Comparison of ENCODE assay signal across 13 cellular contexts in genomic region chr10:24962998-24963397, GRCh38. TPM values are rescaled to one million over a fixed set of nuclear protein-coding genes. Genes with fewer than 3 reads are reported as not detected.
DNase-seq lines count a peak whose midpoint lies in the region; ATAC-seq and TF ChIP-seq lines count a peak whose summit lies in the region.
"Had no signal": no experiment of that assay in that cellular context is flagged by ENCODE, and none has a peak within 500 bp of the region (broad histone marks: within the 10 kb centered on the region; RNA-seq: fewer than 3 reads in every experiment).

No MANE protein-coding gene starts in this region.

- DNase-seq in Calu3: peak; percentile 39
- DNase-seq in mammary epithelial cell: peak; percentile 97
- DNase-seq in right lobe of liver: no peak
- DNase-seq in omental fat pad (ENCODE audit: low spot score): no peak
- no peak for DNase-seq in midbrain (lab: John Stamatoyannopoulos, UW)
- DNase-seq: Right ventricle myocardium superior; stimulated activated naive CD4-positive, alpha-beta T cell treated with Interleukin-2 at 50 U/mL for 16 hours had no signal

- peak overlapping the region; percentile 8 for H3K27ac ChIP-seq in HUES48 (ENCODE audit: low read depth, low read length)
- H3K27ac ChIP-seq in mammary epithelial cell (ENCODE audit: insufficient read depth, low read depth, low read length): peak overlapping the region; percentile 63
- peak overlapping the region; percentile 39 to 79 (median 48) for H3K27ac ChIP-seq in right lobe of liver
- H3K27ac ChIP-seq: ascending aorta; BLaER1 treated with 17β-estradiol and CSF1 and Interleukin-3, amounts not matched to agents 10 nM and 100 nM had no signal

- H3K4me3 ChIP-seq in HUES48 (ENCODE audit: low read depth, low read length) (no peak overlapping the region), mammary epithelial cell (replicated peaks in 1 of 3; ENCODE audit: insufficient read depth in 1 of 3, low read depth in 2 of 3, low read length in 3 of 3) (no peak overlapping the region), right lobe of liver (no peak overlapping the region)
- H3K4me3 ChIP-seq: ascending aorta; BLaER1 treated with 17β-estradiol and CSF1 and Interleukin-3, amounts not matched to agents 10 nM and 100 nM had no signal

- H4K20me1 ChIP-seq in mammary epithelial cell (ENCODE audit: insufficient read depth, low read length): no peaks in the 10 kb centered on the region
- H4K20me1 ChIP-seq: BLaER1 treated with 17β-estradiol and CSF1 and Interleukin-3, amounts not matched to agents 10 nM and 100 nM had no signal

- TF ChIP-seq CTCF in Calu3 (IDR thresholded peaks at IDR 0.05; ENCODE audit: unreplicated experiment) (no peak), mammary epithelial cell (conservative IDR thresholded peaks at IDR 0.05 in 1 of 2, IDR thresholded peaks at IDR 0.05 in 1 of 2; ENCODE audit: extremely low read depth in 1 of 2, insufficient read depth in 1 of 2, low read depth in 1 of 2, low read length in 2 of 2) (no peak), right lobe of liver (IDR thresholded peaks at IDR 0.05) (no peak), omental fat pad (IDR thresholded peaks at IDR 0.05) (no peak)

- CTCF ChIA-PET in Calu3 (lab: Charles Lee): interaction anchor here (0.6 to 1.5 kb wide), 4 partner anchors 8 to 1819 kb away, joined by 3 to 7 read pairs (median 4); no protein-coding TSS in a partner anchor
- CTCF ChIA-PET in mammary epithelial cell (lab: Charles Lee; ENCODE audit: low non-redundant PET): interaction anchor here (1.3 kb wide), 1 partner anchor 320 kb away, joined by 7 read pairs; no protein-coding TSS in a partner anchor

- H3K36me3 ChIP-seq in HUES48 (ENCODE audit: control insufficient read depth, insufficient read depth, low read length): no peaks in the 10 kb centered on the region
- H3K36me3 ChIP-seq in mammary epithelial cell (ENCODE audit: insufficient read depth, low read length): no peaks in the 10 kb centered on the region
- no peaks in the 10 kb centered on the region for H3K36me3 ChIP-seq in right lobe of liver
- H3K36me3 ChIP-seq: ascending aorta; BLaER1 treated with 17β-estradiol and CSF1 and Interleukin-3, amounts not matched to agents 10 nM and 100 nM had no signal

- no peak overlapping the region for H2AFZ ChIP-seq in mammary epithelial cell (ENCODE audit: low read depth, low read length)

- H3K9ac ChIP-seq in HUES48 (ENCODE audit: low read depth, low read length): no peak overlapping the region
- H3K9ac ChIP-seq in mammary epithelial cell (ENCODE audit: insufficient read depth, low read length): peak overlapping the region; percentile 39
- H3K9ac ChIP-seq: BLaER1 treated with 17β-estradiol and CSF1 and Interleukin-3, amounts not matched to agents 10 nM and 100 nM had no signal

- ATAC-seq in right lobe of liver (peak; percentile 93 to 99 (median 96)), HG03175 (IDR thresholded peaks at IDR 0.05; ENCODE audit: unreplicated experiment) (no peak), omental fat pad (ENCODE audit: low FRiP score) (no peak), GM19395 (IDR thresholded peaks at IDR 0.05; ENCODE audit: unreplicated experiment) (no peak)

- WGBS in mammary epithelial cell (ENCODE audit: low coverage, missing lambda C conversion rate): 3% methylated on average over 3 of the region's 3 CpGs
- WGBS in right lobe of liver (ENCODE audit: insufficient coverage, low coverage, low lambda C conversion rate, missing lambda C conversion rate): 20% methylated on average over 3 of the region's 3 CpGs

- no peaks in the 10 kb centered on the region for H3K27me3 ChIP-seq in HUES48 (ENCODE audit: control insufficient read depth, insufficient read depth, low read length)
- H3K27me3 ChIP-seq in mammary epithelial cell (ENCODE audit: insufficient read depth, low read length): no peaks in the 10 kb centered on the region
- no peaks in the 10 kb centered on the region for H3K27me3 ChIP-seq in right lobe of liver
- H3K27me3 ChIP-seq: ascending aorta; BLaER1 treated with 17β-estradiol and CSF1 and Interleukin-3, amounts not matched to agents 10 nM and 100 nM had no signal

- H3K79me2 ChIP-seq in mammary epithelial cell (ENCODE audit: insufficient read depth, low read length): no peaks in the 10 kb centered on the region

- no peaks in the 10 kb centered on the region for H3K9me3 ChIP-seq in HUES48 (ENCODE audit: control insufficient read depth, insufficient read depth, low read length)
- H3K9me3 ChIP-seq in mammary epithelial cell (replicated peaks; ENCODE audit: insufficient read depth, low read length): no peaks in the 10 kb centered on the region
- H3K9me3 ChIP-seq in right lobe of liver: no peaks in the 10 kb centered on the region
- H3K9me3 ChIP-seq: ascending aorta; BLaER1 treated with 17β-estradiol and CSF1 and Interleukin-3, amounts not matched to agents 10 nM and 100 nM had no signal

- H3K4me1 ChIP-seq in HUES48 (ENCODE audit: control insufficient read depth, insufficient read depth, low read length) (peaks cover 19% of the 10 kb centered on the region), mammary epithelial cell (ENCODE audit: insufficient read depth, low read length) (peaks cover 29% of the 10 kb centered on the region), right lobe of liver (peaks cover 0 to 17% (median 5%) of the 10 kb centered on the region in 4 donors)
- H3K4me1 ChIP-seq: BLaER1 treated with 17β-estradiol and CSF1 and Interleukin-3, amounts not matched to agents 10 nM and 100 nM had no signal

- intact Hi-C loops in Calu3 (cut with micrococcal nuclease; ENCODE audit: unreplicated experiment) (no loop called here), mammary epithelial cell (cut with micrococcal nuclease) (no loop called here), right lobe of liver (cut with DNase I) (no loop called here)

- H3K36me3 Mint-ChIP-seq in Calu3 (ENCODE audit: insufficient read depth, unreplicated experiment): no peaks in the 10 kb centered on the region

- peak overlapping the region; percentile 61 for H3K4me2 ChIP-seq in mammary epithelial cell (ENCODE audit: insufficient read depth, low read depth, low read length)
- H3K4me2 ChIP-seq: BLaER1 treated with 17β-estradiol and CSF1 and Interleukin-3, amounts not matched to agents 10 nM and 100 nM had no signal

- in situ Hi-C loops in mammary epithelial cell (cut with MboI; ENCODE audit: low sequenced_read_pairs in 2 of 2): loop anchor here in 1 of 2 donors (25.0 kb wide), 1 partner anchor 251 kb away; the partner anchor contains the start of gene ARHGAP21

- peak overlapping the region; percentile 35 for H3K27ac Mint-ChIP-seq in Calu3 (ENCODE audit: unreplicated experiment)

- BruUV-seq in Calu3 (replicated peaks; lab: Mats Ljungman, UMichigan) (no TSS peak), mammary epithelial cell (replicated peaks; lab: Mats Ljungman, UMichigan) (no TSS peak)

- H3K27me3 Mint-ChIP-seq in Calu3 (ENCODE audit: unreplicated experiment): no peaks in the 10 kb centered on the region

- no peak for TF ChIP-seq POLR2A in right lobe of liver (IDR thresholded peaks at IDR 0.05)

- dilution Hi-C loops in mammary epithelial cell (cut with HindIII; ENCODE audit: low sequenced_read_pairs): loop anchor here (5.0 kb wide), 1 partner anchor 54 kb away; the partner anchor contains the start of genes ENKUR and THNSL1

- H3K4me3 Mint-ChIP-seq in Calu3 (ENCODE audit: low read depth, unreplicated experiment): no peak overlapping the region

- peaks cover 19% of the 10 kb centered on the region for H3K4me1 Mint-ChIP-seq in Calu3 (ENCODE audit: low read depth, unreplicated experiment)

- no peaks in the 10 kb centered on the region for H3K9me3 Mint-ChIP-seq in Calu3 (ENCODE audit: low read depth, unreplicated experiment)

RNA-seq across cellular contexts. Expression of gene PRTFDC1, which starts 10.6 kb away (rescaled TPM):
- total RNA-seq in Calu3 (2022) (22.7 and 24.6 TPM in 2 replicates), mammary epithelial cell (1 to 10 TPM in 1 of 2 donors, not detected in 1; 4.2 TPM), right lobe of liver (1 to 10 TPM in 3 of 6 experiments, under 1 TPM in 2, not detected in 1; 0.76 to 3.5 (median 1.1) TPM), omental fat pad (1 to 10 TPM; 1.4 to 5.4 (median 2.5) TPM)
- polyA plus RNA-seq in mammary epithelial cell: 2.3 TPM
- 0.83 TPM for polyA minus RNA-seq in mammary epithelial cell

RNA-seq across cellular contexts. Expression of gene ENKUR, which starts 53.0 kb away (rescaled TPM):
- total RNA-seq in Calu3 (2022) (0.37 and 0.66 TPM in 2 replicates), mammary epithelial cell (under 1 TPM; under 0.01 to 0.24 TPM), right lobe of liver (under 1 TPM; 0.15 to 1.00 (median 0.27) TPM), omental fat pad (not detected)
- not detected for polyA plus RNA-seq in mammary epithelial cell
- polyA minus RNA-seq in mammary epithelial cell: not detected
- total RNA-seq: ascending aorta, NCI-H460, Right ventricle myocardium superior had no signal

RNA-seq across cellular contexts. Expression of gene THNSL1, which starts 53.4 kb away (rescaled TPM):
- total RNA-seq in Calu3 (2022): 6.6 and 7.0 TPM in 2 replicates
- total RNA-seq in mammary epithelial cell: 1 to 10 TPM; 2.3 to 3.4 TPM
- polyA plus RNA-seq in mammary epithelial cell: 1.3 TPM
- 2.2 TPM for polyA minus RNA-seq in mammary epithelial cell
- total RNA-seq in right lobe of liver: 10 to 100 TPM in 1 of 6 experiments, 1 to 10 TPM in 5; 4.9 to 13.6 (median 7.6) TPM
- total RNA-seq in omental fat pad: 1 to 10 TPM in 3 of 4 donors, under 1 TPM in 1; 0.88 to 2.2 (median 1.4) TPM

Comparison
In these comparisons a context has a peak if more than half of its experiments do, and no peak if none do; other contexts are left out.
1. DNase-seq: peak in Calu3 (single experiment) and mammary epithelial cell (single experiment); none in right lobe of liver (0 of 3), omental fat pad (single experiment) and midbrain (single experiment).
2. H3K27ac ChIP-seq: peak in every context shown above with its lines; median percentile 63 in mammary epithelial cell; 48 in right lobe of liver; 8 in HUES48.
3. ATAC-seq: peak in right lobe of liver (4 of 4); none in HG03175 (single experiment), omental fat pad (single experiment) and GM19395 (single experiment).